Comparison of ENCODE assay signal across 1 cellular context in genomic region chr9:5773324-5773999, GRCh38.
TF ChIP-seq lines count a peak whose summit lies in the region.

No MANE protein-coding gene starts in this region.

TF ChIP-seq in HepG2, 621 proteins besides CTCF, POLR2A, EP300 and RAD21:
- TF ChIP-seq STAG1 (CRISPR knock-in tag; IDR thresholded peaks at IDR 0.05) (peak; percentile 40), REPIN1 (CRISPR knock-in tag; IDR thresholded peaks at IDR 0.05; ENCODE audit: borderline replicate concordance, low read depth) (no peak)
